1 cellular context compared by ENCODE assay signal in genomic region chr1:6414443-6414844, GRCh38.
A peak's percentile ranks its signal among the peaks of the same experiment; 100 is the strongest.
TF ChIP-seq lines count a peak whose summit lies in the region.

No MANE protein-coding gene starts in this region.

TF ChIP-seq in K562, 482 proteins besides CTCF, POLR2A, EP300 and RAD21 (continues in another document):
- no peak for TF ChIP-seq POLR2H (tag; IDR thresholded peaks at IDR 0.05; ENCODE audit: low read depth)
- no peak for TF ChIP-seq KLF6 (CRISPR knock-in tag; IDR thresholded peaks at IDR 0.05; ENCODE audit: borderline replicate concordance)
- TF ChIP-seq CSDE1 (IDR thresholded peaks at IDR 0.05) = no peak
- no peak for TF ChIP-seq CCAR2 (IDR thresholded peaks at IDR 0.05; ENCODE audit: low read depth, low read length)
- TF ChIP-seq HOMEZ (CRISPR knock-in tag; IDR thresholded peaks at IDR 0.05) = no peak
- no peak for TF ChIP-seq XRCC4 (IDR thresholded peaks at IDR 0.05; ENCODE audit: extremely low read depth, insufficient read depth, insufficient read length)
- no peak for TF ChIP-seq NR3C1 (CRISPR knock-in tag; IDR thresholded peaks at IDR 0.05)
- TF ChIP-seq ZBTB40 (IDR thresholded peaks at IDR 0.05) = no peak
- no peak for TF ChIP-seq ZBTB40 (CRISPR knock-in tag; IDR thresholded peaks at IDR 0.05)
- TF ChIP-seq MYBL2 (IDR thresholded peaks at IDR 0.05; ENCODE audit: low read depth) = no peak
- no peak for TF ChIP-seq MYBL2 (CRISPR knock-in tag; IDR thresholded peaks at IDR 0.05; ENCODE audit: borderline replicate concordance)
- no peak for TF ChIP-seq FOXP4 (CRISPR knock-in tag; IDR thresholded peaks at IDR 0.05; ENCODE audit: borderline replicate concordance)
- TF ChIP-seq ZBTB26 (CRISPR knock-in tag; IDR thresholded peaks at IDR 0.05) = no peak
- TF ChIP-seq SIN3A (IDR thresholded peaks at IDR 0.05; ENCODE audit: borderline replicate concordance in 2 of 2, control insufficient read depth in 1 of 2, low read depth in 2 of 2, low read length in 2 of 2) = peak; percentile 18 to 50; a peak in 1 of 4 replicates
- no peak for TF ChIP-seq TEAD4 (IDR thresholded peaks at IDR 0.05; ENCODE audit: low read length)
- no peak for TF ChIP-seq TEAD4 (CRISPR knock-in tag; IDR thresholded peaks at IDR 0.05; ENCODE audit: borderline replicate concordance)
- TF ChIP-seq FOXK1 (CRISPR knock-in tag; IDR thresholded peaks at IDR 0.05; ENCODE audit: borderline replicate concordance) = no peak
- TF ChIP-seq MNT (conservative IDR thresholded peaks at IDR 0.05) = peak in 1 of 2 experiments; percentile 92; a peak in 3 of 4 replicates
- no peak for TF ChIP-seq DDX20 (tag; IDR thresholded peaks at IDR 0.05; ENCODE audit: low read depth)
- TF ChIP-seq L3MBTL2 (IDR thresholded peaks at IDR 0.05) = peak; percentile 40; the same call in 1 of the 2 replicates
- TF ChIP-seq HNRNPLL (IDR thresholded peaks at IDR 0.05; ENCODE audit: low read depth, low read length, poor library complexity, severe bottlenecking) = no peak
- TF ChIP-seq BCLAF1 (IDR thresholded peaks at IDR 0.05; ENCODE audit: borderline replicate concordance in 1 of 2, control insufficient read depth in 1 of 2, low read depth in 2 of 2, low read length in 1 of 2) = no peak
- no peak for TF ChIP-seq ETV5 (CRISPR knock-in tag; IDR thresholded peaks at IDR 0.05; ENCODE audit: low read depth)
- peak; percentile 81 for TF ChIP-seq MAX (CRISPR knock-in tag; IDR thresholded peaks at IDR 0.05)
- TF ChIP-seq TBP (optimal IDR thresholded peaks at IDR 0.05; ENCODE audit: low read depth, low read length) = no peak
- TF ChIP-seq PHTF2 (CRISPR knock-in tag; IDR thresholded peaks at IDR 0.05) = no peak
- TF ChIP-seq CHD4 (IDR thresholded peaks at IDR 0.05; ENCODE audit: insufficient read depth, insufficient replicate concordance, low read depth, low read length, poor library complexity, severe bottlenecking) = no peak
- no peak for TF ChIP-seq PKNOX1 (IDR thresholded peaks at IDR 0.05)
- peak; percentile 28; the same call in 1 of the 2 replicates for TF ChIP-seq TOE1 (IDR thresholded peaks at IDR 0.05; ENCODE audit: borderline replicate concordance)
- no peak for TF ChIP-seq TOE1 (CRISPR knock-in tag; IDR thresholded peaks at IDR 0.05; ENCODE audit: borderline replicate concordance, low read depth)
- TF ChIP-seq PCBP2 (IDR thresholded peaks at IDR 0.05; ENCODE audit: low read depth, low read length, poor library complexity, severe bottlenecking) = no peak
- TF ChIP-seq DNMT1 (IDR thresholded peaks at IDR 0.05) = no peak
- no peak for TF ChIP-seq PHF21A (IDR thresholded peaks at IDR 0.05; ENCODE audit: borderline replicate concordance, low read depth)
- TF ChIP-seq SIN3B (IDR thresholded peaks at IDR 0.05; ENCODE audit: low read depth) = no peak
- TF ChIP-seq ZC3H8 (IDR thresholded peaks at IDR 0.05) = no peak
- TF ChIP-seq RBM39 (optimal IDR thresholded peaks at IDR 0.05; ENCODE audit: low read depth, low read length) = no peak
- TF ChIP-seq PYGO2 (tag; IDR thresholded peaks at IDR 0.05) = no peak
- TF ChIP-seq ZBTB49 (CRISPR knock-in tag; IDR thresholded peaks at IDR 0.05; ENCODE audit: borderline replicate concordance) = no peak
